Comparison of ENCODE assay signal across 2 cellular contexts in genomic region chr5:79535477-79536192, GRCh38.
TF ChIP-seq lines count a peak whose summit lies in the region.

No MANE protein-coding gene starts in this region.

TF ChIP-seq in HCT116, 20 proteins besides CTCF, POLR2A, EP300 and RAD21 (continued from another document):
- TF ChIP-seq CEBPB (IDR thresholded peaks at IDR 0.05; ENCODE audit: low read depth): no peak
- no peak for TF ChIP-seq SRF (IDR thresholded peaks at IDR 0.05; ENCODE audit: low read depth)
- TF ChIP-seq SIN3A (IDR thresholded peaks at IDR 0.05; ENCODE audit: low read depth): no peak
- TF ChIP-seq SP1 (IDR thresholded peaks at IDR 0.05; ENCODE audit: low read depth): no peak
- TF ChIP-seq FOSL1 (IDR thresholded peaks at IDR 0.05; ENCODE audit: low read depth): no peak
- TF ChIP-seq EGR1 (IDR thresholded peaks at IDR 0.05; ENCODE audit: low read depth): no peak
- no peak for TF ChIP-seq MAX (IDR thresholded peaks at IDR 0.05)
- TF ChIP-seq ZNF274 (IDR thresholded peaks at IDR 0.05; ENCODE audit: low read depth, low read length): no peak
- TF ChIP-seq TCF7L2 (IDR thresholded peaks at IDR 0.05; ENCODE audit: borderline replicate concordance, extremely low read depth, insufficient read depth, insufficient read length): no peak
- TF ChIP-seq YY1 (IDR thresholded peaks at IDR 0.05; ENCODE audit: extremely low read depth, insufficient replicate concordance, low read depth, low read length): no peak
- TF ChIP-seq CBX3 (IDR thresholded peaks at IDR 0.05; ENCODE audit: low read depth): no peak
- TF ChIP-seq ZFX (IDR thresholded peaks at IDR 0.05): no peak
- TF ChIP-seq, protein P1, sequence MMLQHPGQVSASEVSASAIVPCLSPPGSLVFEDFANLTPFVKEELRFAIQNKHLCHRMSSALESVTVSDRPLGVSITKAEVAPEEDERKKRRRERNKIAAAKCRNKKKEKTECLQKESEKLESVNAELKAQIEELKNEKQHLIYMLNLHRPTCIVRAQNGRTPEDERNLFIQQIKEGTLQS (IDR thresholded peaks at IDR 0.05): no peak
- TF ChIP-seq ZBTB33 (IDR thresholded peaks at IDR 0.05; ENCODE audit: extremely low read depth, insufficient replicate concordance, low read length): no peak

TF ChIP-seq in HepG2, 621 proteins besides CTCF, POLR2A, EP300 and RAD21 (continues in another document):
- TF ChIP-seq, protein P2, sequence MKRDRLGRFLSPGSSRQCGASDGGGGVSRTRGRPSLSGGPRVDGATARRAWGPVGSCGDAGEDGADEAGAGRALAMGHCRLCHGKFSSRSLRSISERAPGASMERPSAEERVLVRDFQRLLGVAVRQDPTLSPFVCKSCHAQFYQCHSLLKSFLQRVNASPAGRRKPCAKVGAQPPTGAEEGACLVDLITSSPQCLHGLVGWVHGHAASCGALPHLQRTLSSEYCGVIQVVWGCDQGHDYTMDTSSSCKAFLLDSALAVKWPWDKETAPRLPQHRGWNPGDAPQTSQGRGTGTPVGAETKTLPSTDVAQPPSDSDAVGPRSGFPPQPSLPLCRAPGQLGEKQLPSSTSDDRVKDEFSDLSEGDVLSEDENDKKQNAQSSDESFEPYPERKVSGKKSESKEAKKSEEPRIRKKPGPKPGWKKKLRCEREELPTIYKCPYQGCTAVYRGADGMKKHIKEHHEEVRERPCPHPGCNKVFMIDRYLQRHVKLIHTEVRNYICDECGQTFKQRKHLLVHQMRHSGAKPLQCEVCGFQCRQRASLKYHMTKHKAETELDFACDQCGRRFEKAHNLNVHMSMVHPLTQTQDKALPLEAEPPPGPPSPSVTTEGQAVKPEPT (CRISPR knock-in tag; IDR thresholded peaks at IDR 0.05; ENCODE audit: low read depth): no peak
- TF ChIP-seq ZNF24 (IDR thresholded peaks at IDR 0.05) (no peak), TP53 (CRISPR knock-in tag; conservative IDR thresholded peaks at IDR 0.05) (no peak), BHLHE40 (IDR thresholded peaks at IDR 0.05; ENCODE audit: low read length) (no peak), RFXANK (CRISPR knock-in tag; IDR thresholded peaks at IDR 0.05) (no peak), TAF15 (IDR thresholded peaks at IDR 0.05; ENCODE audit: low read depth, low read length, poor library complexity, severe bottlenecking) (no peak), ZNF766 (CRISPR knock-in tag; IDR thresholded peaks at IDR 0.05; ENCODE audit: borderline replicate concordance) (no peak), HNRNPK (IDR thresholded peaks at IDR 0.05; ENCODE audit: low read depth, low read length, poor library complexity, severe bottlenecking) (no peak), ESRRA (CRISPR knock-in tag; IDR thresholded peaks at IDR 0.05; ENCODE audit: low read depth) (no peak), GFI1 (CRISPR knock-in tag; IDR thresholded peaks at IDR 0.05; ENCODE audit: borderline replicate concordance) (peak; percentile 50; the same call in 1 of the 2 replicates), ZNF577 (CRISPR knock-in tag; IDR thresholded peaks at IDR 0.05; ENCODE audit: borderline replicate concordance, low read depth) (no peak), ZNF33A (CRISPR knock-in tag; IDR thresholded peaks at IDR 0.05; ENCODE audit: borderline replicate concordance) (no peak), NFATC3 (CRISPR knock-in tag; IDR thresholded peaks at IDR 0.05) (no peak), ZNF484 (CRISPR knock-in tag; IDR thresholded peaks at IDR 0.05; ENCODE audit: borderline replicate concordance, low read depth) (no peak), CCDC6 (CRISPR knock-in tag; IDR thresholded peaks at IDR 0.05) (no peak), PAX8 (CRISPR knock-in tag; IDR thresholded peaks at IDR 0.05; ENCODE audit: borderline replicate concordance) (0 out of 2 replicates have a peak, but pooled peaks have one; percentile 25), ZNF629 (CRISPR knock-in tag; conservative IDR thresholded peaks at IDR 0.05) (no peak), ZNF792 (CRISPR knock-in tag; IDR thresholded peaks at IDR 0.05) (no peak), SSRP1 (CRISPR knock-in tag; IDR thresholded peaks at IDR 0.05) (no peak), CBX5 (CRISPR knock-in tag; IDR thresholded peaks at IDR 0.05; ENCODE audit: borderline replicate concordance) (no peak), ZFP36L1 (CRISPR knock-in tag; IDR thresholded peaks at IDR 0.05) (no peak), ZFP37 (CRISPR knock-in tag; IDR thresholded peaks at IDR 0.05; ENCODE audit: borderline replicate concordance) (no peak), ZNF317 (CRISPR knock-in tag; IDR thresholded peaks at IDR 0.05) (no peak), ZNF205 (CRISPR knock-in tag; IDR thresholded peaks at IDR 0.05) (no peak), HMG20A (CRISPR knock-in tag; IDR thresholded peaks at IDR 0.05; ENCODE audit: borderline replicate concordance) (peak; percentile 80; the same call in 1 of the 2 replicates), CREM (IDR thresholded peaks at IDR 0.05) (peak; percentile 70; the same call in 1 of the 2 replicates), CREM (CRISPR knock-in tag; IDR thresholded peaks at IDR 0.05) (no peak), EHMT2 (IDR thresholded peaks at IDR 0.05; ENCODE audit: borderline replicate concordance, low read depth, low read length) (no peak)
- TF ChIP-seq, protein P3, sequence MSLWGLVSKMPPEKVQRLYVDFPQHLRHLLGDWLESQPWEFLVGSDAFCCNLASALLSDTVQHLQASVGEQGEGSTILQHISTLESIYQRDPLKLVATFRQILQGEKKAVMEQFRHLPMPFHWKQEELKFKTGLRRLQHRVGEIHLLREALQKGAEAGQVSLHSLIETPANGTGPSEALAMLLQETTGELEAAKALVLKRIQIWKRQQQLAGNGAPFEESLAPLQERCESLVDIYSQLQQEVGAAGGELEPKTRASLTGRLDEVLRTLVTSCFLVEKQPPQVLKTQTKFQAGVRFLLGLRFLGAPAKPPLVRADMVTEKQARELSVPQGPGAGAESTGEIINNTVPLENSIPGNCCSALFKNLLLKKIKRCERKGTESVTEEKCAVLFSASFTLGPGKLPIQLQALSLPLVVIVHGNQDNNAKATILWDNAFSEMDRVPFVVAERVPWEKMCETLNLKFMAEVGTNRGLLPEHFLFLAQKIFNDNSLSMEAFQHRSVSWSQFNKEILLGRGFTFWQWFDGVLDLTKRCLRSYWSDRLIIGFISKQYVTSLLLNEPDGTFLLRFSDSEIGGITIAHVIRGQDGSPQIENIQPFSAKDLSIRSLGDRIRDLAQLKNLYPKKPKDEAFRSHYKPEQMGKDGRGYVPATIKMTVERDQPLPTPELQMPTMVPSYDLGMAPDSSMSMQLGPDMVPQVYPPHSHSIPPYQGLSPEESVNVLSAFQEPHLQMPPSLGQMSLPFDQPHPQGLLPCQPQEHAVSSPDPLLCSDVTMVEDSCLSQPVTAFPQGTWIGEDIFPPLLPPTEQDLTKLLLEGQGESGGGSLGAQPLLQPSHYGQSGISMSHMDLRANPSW (CRISPR knock-in tag; IDR thresholded peaks at IDR 0.05; ENCODE audit: borderline replicate concordance): no peak
- TF ChIP-seq, protein P4, sequence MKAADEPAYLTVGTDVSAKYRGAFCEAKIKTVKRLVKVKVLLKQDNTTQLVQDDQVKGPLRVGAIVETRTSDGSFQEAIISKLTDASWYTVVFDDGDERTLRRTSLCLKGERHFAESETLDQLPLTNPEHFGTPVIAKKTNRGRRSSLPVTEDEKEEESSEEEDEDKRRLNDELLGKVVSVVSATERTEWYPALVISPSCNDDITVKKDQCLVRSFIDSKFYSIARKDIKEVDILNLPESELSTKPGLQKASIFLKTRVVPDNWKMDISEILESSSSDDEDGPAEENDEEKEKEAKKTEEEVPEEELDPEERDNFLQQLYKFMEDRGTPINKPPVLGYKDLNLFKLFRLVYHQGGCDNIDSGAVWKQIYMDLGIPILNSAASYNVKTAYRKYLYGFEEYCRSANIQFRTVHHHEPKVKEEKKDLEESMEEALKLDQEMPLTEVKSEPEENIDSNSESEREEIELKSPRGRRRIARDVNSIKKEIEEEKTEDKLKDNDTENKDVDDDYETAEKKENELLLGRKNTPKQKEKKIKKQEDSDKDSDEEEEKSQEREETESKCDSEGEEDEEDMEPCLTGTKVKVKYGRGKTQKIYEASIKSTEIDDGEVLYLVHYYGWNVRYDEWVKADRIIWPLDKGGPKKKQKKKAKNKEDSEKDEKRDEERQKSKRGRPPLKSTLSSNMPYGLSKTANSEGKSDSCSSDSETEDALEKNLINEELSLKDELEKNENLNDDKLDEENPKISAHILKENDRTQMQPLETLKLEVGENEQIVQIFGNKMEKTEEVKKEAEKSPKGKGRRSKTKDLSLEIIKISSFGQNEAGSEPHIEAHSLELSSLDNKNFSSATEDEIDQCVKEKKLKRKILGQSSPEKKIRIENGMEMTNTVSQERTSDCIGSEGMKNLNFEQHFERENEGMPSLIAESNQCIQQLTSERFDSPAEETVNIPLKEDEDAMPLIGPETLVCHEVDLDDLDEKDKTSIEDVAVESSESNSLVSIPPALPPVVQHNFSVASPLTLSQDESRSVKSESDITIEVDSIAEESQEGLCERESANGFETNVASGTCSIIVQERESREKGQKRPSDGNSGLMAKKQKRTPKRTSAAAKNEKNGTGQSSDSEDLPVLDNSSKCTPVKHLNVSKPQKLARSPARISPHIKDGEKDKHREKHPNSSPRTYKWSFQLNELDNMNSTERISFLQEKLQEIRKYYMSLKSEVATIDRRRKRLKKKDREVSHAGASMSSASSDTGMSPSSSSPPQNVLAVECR (CRISPR knock-in tag; IDR thresholded peaks at IDR 0.05; ENCODE audit: borderline replicate concordance): peak; percentile 36; the same call in 1 of the 2 replicates
- TF ChIP-seq, protein P5, sequence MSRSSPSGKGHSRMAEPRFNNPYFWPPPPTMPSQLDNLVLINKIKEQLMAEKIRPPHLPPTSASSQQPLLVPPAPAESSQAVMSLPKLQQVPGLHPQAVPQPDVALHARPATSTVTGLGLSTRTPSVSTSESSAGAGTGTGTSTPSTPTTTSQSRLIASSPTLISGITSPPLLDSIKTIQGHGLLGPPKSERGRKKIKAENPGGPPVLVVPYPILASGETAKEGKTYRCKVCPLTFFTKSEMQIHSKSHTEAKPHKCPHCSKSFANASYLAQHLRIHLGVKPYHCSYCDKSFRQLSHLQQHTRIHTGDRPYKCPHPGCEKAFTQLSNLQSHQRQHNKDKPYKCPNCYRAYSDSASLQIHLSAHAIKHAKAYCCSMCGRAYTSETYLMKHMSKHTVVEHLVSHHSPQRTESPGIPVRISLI (CRISPR knock-in tag; IDR thresholded peaks at IDR 0.05; ENCODE audit: borderline replicate concordance): peak; percentile 93
- TF ChIP-seq, protein P6, sequence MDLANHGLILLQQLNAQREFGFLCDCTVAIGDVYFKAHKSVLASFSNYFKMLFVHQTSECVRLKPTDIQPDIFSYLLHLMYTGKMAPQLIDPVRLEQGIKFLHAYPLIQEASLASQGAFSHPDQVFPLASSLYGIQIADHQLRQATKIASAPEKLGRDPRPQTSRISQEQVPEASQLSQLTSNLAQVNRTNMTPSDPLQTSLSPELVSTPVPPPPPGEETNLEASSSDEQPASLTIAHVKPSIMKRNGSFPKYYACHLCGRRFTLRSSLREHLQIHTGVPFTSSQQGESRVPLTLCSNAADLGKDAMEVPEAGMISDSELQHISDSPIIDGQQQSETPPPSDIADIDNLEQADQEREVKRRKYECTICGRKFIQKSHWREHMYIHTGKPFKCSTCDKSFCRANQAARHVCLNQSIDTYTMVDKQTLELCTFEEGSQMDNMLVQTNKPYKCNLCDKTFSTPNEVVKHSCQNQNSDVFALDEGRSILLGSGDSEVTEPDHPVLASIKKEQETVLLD (CRISPR knock-in tag; IDR thresholded peaks at IDR 0.05; ENCODE audit: low read depth): no peak
- TF ChIP-seq, protein P7, sequence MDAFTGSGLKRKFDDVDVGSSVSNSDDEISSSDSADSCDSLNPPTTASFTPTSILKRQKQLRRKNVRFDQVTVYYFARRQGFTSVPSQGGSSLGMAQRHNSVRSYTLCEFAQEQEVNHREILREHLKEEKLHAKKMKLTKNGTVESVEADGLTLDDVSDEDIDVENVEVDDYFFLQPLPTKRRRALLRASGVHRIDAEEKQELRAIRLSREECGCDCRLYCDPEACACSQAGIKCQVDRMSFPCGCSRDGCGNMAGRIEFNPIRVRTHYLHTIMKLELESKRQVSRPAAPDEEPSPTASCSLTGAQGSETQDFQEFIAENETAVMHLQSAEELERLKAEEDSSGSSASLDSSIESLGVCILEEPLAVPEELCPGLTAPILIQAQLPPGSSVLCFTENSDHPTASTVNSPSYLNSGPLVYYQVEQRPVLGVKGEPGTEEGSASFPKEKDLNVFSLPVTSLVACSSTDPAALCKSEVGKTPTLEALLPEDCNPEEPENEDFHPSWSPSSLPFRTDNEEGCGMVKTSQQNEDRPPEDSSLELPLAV (CRISPR knock-in tag; conservative IDR thresholded peaks at IDR 0.05; ENCODE audit: low read depth): no peak
- TF ChIP-seq, protein P8, sequence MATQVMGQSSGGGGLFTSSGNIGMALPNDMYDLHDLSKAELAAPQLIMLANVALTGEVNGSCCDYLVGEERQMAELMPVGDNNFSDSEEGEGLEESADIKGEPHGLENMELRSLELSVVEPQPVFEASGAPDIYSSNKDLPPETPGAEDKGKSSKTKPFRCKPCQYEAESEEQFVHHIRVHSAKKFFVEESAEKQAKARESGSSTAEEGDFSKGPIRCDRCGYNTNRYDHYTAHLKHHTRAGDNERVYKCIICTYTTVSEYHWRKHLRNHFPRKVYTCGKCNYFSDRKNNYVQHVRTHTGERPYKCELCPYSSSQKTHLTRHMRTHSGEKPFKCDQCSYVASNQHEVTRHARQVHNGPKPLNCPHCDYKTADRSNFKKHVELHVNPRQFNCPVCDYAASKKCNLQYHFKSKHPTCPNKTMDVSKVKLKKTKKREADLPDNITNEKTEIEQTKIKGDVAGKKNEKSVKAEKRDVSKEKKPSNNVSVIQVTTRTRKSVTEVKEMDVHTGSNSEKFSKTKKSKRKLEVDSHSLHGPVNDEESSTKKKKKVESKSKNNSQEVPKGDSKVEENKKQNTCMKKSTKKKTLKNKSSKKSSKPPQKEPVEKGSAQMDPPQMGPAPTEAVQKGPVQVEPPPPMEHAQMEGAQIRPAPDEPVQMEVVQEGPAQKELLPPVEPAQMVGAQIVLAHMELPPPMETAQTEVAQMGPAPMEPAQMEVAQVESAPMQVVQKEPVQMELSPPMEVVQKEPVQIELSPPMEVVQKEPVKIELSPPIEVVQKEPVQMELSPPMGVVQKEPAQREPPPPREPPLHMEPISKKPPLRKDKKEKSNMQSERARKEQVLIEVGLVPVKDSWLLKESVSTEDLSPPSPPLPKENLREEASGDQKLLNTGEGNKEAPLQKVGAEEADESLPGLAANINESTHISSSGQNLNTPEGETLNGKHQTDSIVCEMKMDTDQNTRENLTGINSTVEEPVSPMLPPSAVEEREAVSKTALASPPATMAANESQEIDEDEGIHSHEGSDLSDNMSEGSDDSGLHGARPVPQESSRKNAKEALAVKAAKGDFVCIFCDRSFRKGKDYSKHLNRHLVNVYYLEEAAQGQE (IDR thresholded peaks at IDR 0.05; ENCODE audit: borderline replicate concordance in 1 of 2, low read depth in 1 of 2, low read length in 2 of 2): no peak
- TF ChIP-seq, protein P9, sequence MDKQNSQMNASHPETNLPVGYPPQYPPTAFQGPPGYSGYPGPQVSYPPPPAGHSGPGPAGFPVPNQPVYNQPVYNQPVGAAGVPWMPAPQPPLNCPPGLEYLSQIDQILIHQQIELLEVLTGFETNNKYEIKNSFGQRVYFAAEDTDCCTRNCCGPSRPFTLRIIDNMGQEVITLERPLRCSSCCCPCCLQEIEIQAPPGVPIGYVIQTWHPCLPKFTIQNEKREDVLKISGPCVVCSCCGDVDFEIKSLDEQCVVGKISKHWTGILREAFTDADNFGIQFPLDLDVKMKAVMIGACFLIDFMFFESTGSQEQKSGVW (CRISPR knock-in tag; IDR thresholded peaks at IDR 0.05; ENCODE audit: borderline replicate concordance): no peak
